Comparison of ENCODE assay signal across 8 cellular contexts in genomic region chrX:102599084-102599949, GRCh38. TPM values are rescaled to one million over a fixed set of nuclear protein-coding genes. Genes with fewer than 3 reads are reported as not detected.
DNase-seq lines count a peak whose midpoint lies in the region; ATAC-seq and TF ChIP-seq lines count a peak whose summit lies in the region.

Gene ARMCX5 (plus strand): TSS chrX:102599515. CDS start chrX:102602142, 2,627 bp downstream.

- DNase-seq in GM10266 (ENCODE audit: extremely low spot score) (peak; percentile 39), NCI-H1105 treated with DMSO at 0.1 percent for 48 hours (lab: John Stamatoyannopoulos, UW) (peak; percentile 83), SW 1271 (lab: John Stamatoyannopoulos, UW) (peak; percentile 15 to 71), amniotic epithelial cell (ENCODE audit: low read depth) (peak; percentile 88), left ventricle myocardium inferior (peak; percentile 51), posterior cingulate gyrus (peak; percentile 39 to 94 (median 55)), upper lobe of right lung (peak; percentile 79)

- intact Hi-C loops in left ventricle myocardium inferior (cut with micrococcal nuclease) (no loop called here), posterior cingulate gyrus (cut with DNase I) (loop anchor here (10.0 kb wide), 1 partner anchor 115 kb away; the partner anchor contains the start of gene GPRASP2), upper lobe of right lung (cut with DNase I) (no loop called here)

- H3K36me3 ChIP-seq in left ventricle myocardium inferior = no peaks in the 10 kb centered on the region
- no peaks in the 10 kb centered on the region for H3K36me3 ChIP-seq in upper lobe of right lung

- no peaks in the 10 kb centered on the region for H3K4me1 ChIP-seq in left ventricle myocardium inferior
- no peaks in the 10 kb centered on the region for H3K4me1 ChIP-seq in upper lobe of right lung

- TF ChIP-seq CTCF in GM10266 (IDR thresholded peaks at IDR 0.05; ENCODE audit: control insufficient read depth, insufficient read depth, low read depth, missing control alignments) (no peak), left ventricle myocardium inferior (IDR thresholded peaks at IDR 0.05; ENCODE audit: borderline replicate concordance) (peak; percentile 28), upper lobe of right lung (IDR thresholded peaks at IDR 0.05) (no peak)

- H3K27ac ChIP-seq in left ventricle myocardium inferior (replicated peaks) (peak within 1 kb of the TSS; percentile 81), upper lobe of right lung (peak within 1 kb of the TSS; percentile 84)

- H3K9me3 ChIP-seq in left ventricle myocardium inferior (replicated peaks) (no peaks in the 10 kb centered on the region), upper lobe of right lung (no peaks in the 10 kb centered on the region)

- H3K4me3 ChIP-seq in left ventricle myocardium inferior (peak within 1 kb of the TSS; percentile 73), upper lobe of right lung (peak within 1 kb of the TSS; percentile 61)

- no peaks in the 10 kb centered on the region for H3K27me3 ChIP-seq in left ventricle myocardium inferior (ENCODE audit: low read depth)
- no peaks in the 10 kb centered on the region for H3K27me3 ChIP-seq in upper lobe of right lung

- ATAC-seq in HG02623 (IDR thresholded peaks at IDR 0.05; ENCODE audit: unreplicated experiment) = peak; percentile 92
- peak; percentile 99 for ATAC-seq in upper lobe of right lung

RNA-seq across cellular contexts. Expression of gene ARMCX5, which starts in this region (rescaled TPM):
- total RNA-seq in left ventricle myocardium inferior (4.0 TPM), upper lobe of right lung (9.4 TPM)

Comparison
In these comparisons a context has a peak if more than half of its experiments do, and no peak if none do; other contexts are left out.
1. Peak in every context shown above with its lines: DNase-seq, ATAC-seq, H3K4me3 ChIP-seq and H3K27ac ChIP-seq.